In the genomic region with DNA sequence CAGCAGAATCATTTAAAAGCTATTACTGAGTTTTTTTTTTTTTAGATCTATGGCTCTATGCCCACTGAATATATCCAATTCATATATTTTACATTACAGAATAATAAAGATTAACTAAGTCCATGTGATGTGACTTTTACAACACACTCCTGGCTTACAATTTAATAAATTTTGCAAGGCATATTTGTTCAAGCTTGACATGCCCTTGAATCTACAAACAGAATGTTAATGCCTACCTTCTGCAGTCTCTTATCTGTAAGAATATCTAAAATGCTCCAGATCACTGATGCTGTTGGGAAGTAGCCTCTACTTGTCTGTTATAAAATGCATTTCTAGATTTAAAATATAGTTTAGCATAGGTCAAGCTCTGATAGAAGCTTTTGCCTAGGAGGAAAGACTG, we compare ENCODE assay signal across 32 cellular contexts.
"Had no signal": no experiment of that assay in that cellular context is flagged by ENCODE, and none has a peak within 500 bp of the region (broad histone marks: within the 10 kb centered on the region; RNA-seq: fewer than 3 reads in every experiment).

No MANE protein-coding gene starts in this region.

- H3K4me3 ChIP-seq: adrenal gland, ascending aorta, cardiac muscle cell had no signal

- H3K4me1 ChIP-seq: adrenal gland, ascending aorta had no signal

- ATAC-seq: activated CD8-positive, alpha-beta T cell treated with anti-CD3 and anti-CD28 coated beads for 36 hours; activated naive CD4-positive, alpha-beta T cell treated with anti-CD3 and anti-CD28 coated beads, Interleukin-2, amount 50 U/mL, for 72 hours; activated T-cell treated with anti-CD3 and anti-CD28 coated beads, Interleukin-2, amount 50 U/mL, for 4 hours; activated T-cell treated with anti-CD3 and anti-CD28 coated beads, Interleukin-2, amount 50 U/mL, for 72 hours; activated T-helper 17 cell treated with anti-CD3 and anti-CD28 coated beads, Interleukin-2, amount 50 U/mL, for 72 hours had no signal

- H3K27me3 ChIP-seq: adrenal gland, ascending aorta, cardiac muscle cell had no signal

- H3K27ac ChIP-seq: adrenal gland, ascending aorta, cardiac muscle cell had no signal

- DNase-seq: activated B cell treated with CpG ODN at 0.5 μM for 24 hours; activated CD4-positive, alpha-beta memory T cell treated with anti-CD3 and anti-CD28 coated beads for 36 hours; activated CD4-positive, alpha-beta T cell treated with anti-CD3 and anti-CD28 coated beads for 4 hours; activated CD4-positive, alpha-beta T cell treated with anti-CD3 and anti-CD28 coated beads, Interleukin-2, amount 10 ng/mL, durations not matched to agents 24 days and 14 days; activated CD4-positive, alpha-beta T cell treated with anti-CD3 and anti-CD28 coated beads, Interleukin-2, amount 50 U/mL, for 1 hour; activated CD4-positive, alpha-beta T cell treated with anti-CD3 and anti-CD28 coated beads, Interleukin-2, amount 50 U/mL, for 4 hours; activated CD4-positive, CD25-positive, alpha-beta regulatory T cell treated with anti-CD3 and anti-CD28 coated beads, Interleukin-2, amount 50 U/mL, for 72 hours; activated CD8-positive, alpha-beta memory T cell treated with anti-CD3 and anti-CD28 coated beads, Interleukin-2, amount 50 U/mL, for 4 hours; activated CD8-positive, alpha-beta T cell treated with anti-CD3 and anti-CD28 coated beads for 36 hours; activated effector memory CD4-positive, alpha-beta T cell treated with anti-CD3 and anti-CD28 coated beads, Interleukin-2, amount 50 U/mL, for 16 hours; activated gamma-delta T cell treated with Interleukin-2 at 50 U/mL for 16 hours; activated naive CD4-positive, alpha-beta T cell; activated naive CD4-positive, alpha-beta T cell treated with anti-CD3 and anti-CD28 coated beads for 36 hours; activated naive CD4-positive, alpha-beta T cell treated with anti-CD3 and anti-CD28 coated beads, Interleukin-2, amount 50 U/mL, for 16 hours; activated naive CD8-positive, alpha-beta T cell treated with anti-CD3 and anti-CD28 coated beads for 36 hours; activated T-cell treated with anti-CD3 and anti-CD28 coated beads for 4 hours; activated T-cell treated with anti-CD3 and anti-CD28 coated beads, Interleukin-2, amount 50 U/mL, for 1 hour; activated T-cell treated with anti-CD3 and anti-CD28 coated beads, Interleukin-2, amount 50 U/mL, for 4 hours; activated T-cell treated with anti-CD3 and anti-CD28 coated beads, Interleukin-2, amount 50 U/mL, for 72 hours; adrenal gland; amygdala; anterior cingulate cortex; caudate nucleus; SW 1271; T-helper 1 cell; T-helper 2 cell; T-helper 9 cell had no signal

- H3K9me3 ChIP-seq: adrenal gland, ascending aorta had no signal

- H3K36me3 ChIP-seq: adrenal gland, ascending aorta, cardiac muscle cell had no signal

- FAIRE-seq: bronchial epithelial cell had no signal
